ENCODE assay signal across 39 cellular contexts in genomic region chr15:99241752-99242151, GRCh38.
"Had no signal": no experiment of that assay in that cellular context is flagged by ENCODE, and none has a peak within 500 bp of the region (broad histone marks: within the 10 kb centered on the region; RNA-seq: fewer than 3 reads in every experiment).

No MANE protein-coding gene starts in this region.

- H3K9me3 ChIP-seq: ascending aorta, body of pancreas, breast epithelium had no signal

- DNase-seq: activated effector memory CD4-positive, alpha-beta T cell treated with anti-CD3 and anti-CD28 coated beads, Interleukin-2, amount 50 U/mL, for 16 hours; activated effector memory CD4-positive, alpha-beta T cell treated with Interleukin-2 at 50 U/mL for 16 hours; activated gamma-delta T cell; activated gamma-delta T cell treated with Interleukin-2 at 50 U/mL for 16 hours; activated naive CD4-positive, alpha-beta T cell; activated naive CD4-positive, alpha-beta T cell treated with anti-CD3 and anti-CD28 coated beads for 36 hours; activated naive CD4-positive, alpha-beta T cell treated with anti-CD3 and anti-CD28 coated beads, Interleukin-2, amount 10 ng/mL, durations not matched to agents 7 days and 5 days; activated naive CD4-positive, alpha-beta T cell treated with anti-CD3 and anti-CD28 coated beads, Interleukin-2, amount 50 U/mL, for 16 hours; activated naive CD4-positive, alpha-beta T cell treated with Interleukin-2 at 50 U/mL for 16 hours; activated naive CD8-positive, alpha-beta T cell treated with anti-CD3 and anti-CD28 coated beads for 36 hours; activated naive CD8-positive, alpha-beta T cell treated with anti-CD3 and anti-CD28 coated beads, Interleukin-2, amount 10 ng/mL, durations not matched to agents 7 days and 5 days; activated naive CD8-positive, alpha-beta T cell treated with anti-CD3 and anti-CD28 coated beads, Interleukin-2, amount 50 U/mL, for 24 hours; activated T-cell treated with anti-CD3 and anti-CD28 coated beads, Interleukin-2, amount 50 U/mL, for 1 hour; activated T-cell treated with anti-CD3 and anti-CD28 coated beads, Interleukin-2, amount 50 U/mL, for 24 hours; activated T-cell treated with anti-CD3 and anti-CD28 coated beads, Interleukin-2, amount 50 U/mL, for 4 hours; activated T-cell treated with anti-CD3 and anti-CD28 coated beads, Interleukin-2, amount 50 U/mL, for 48 hours; activated T-cell treated with anti-CD3 and anti-CD28 coated beads, Interleukin-2, amount 50 U/mL, for 72 hours; amniotic stem cell; amygdala; anterior cingulate cortex; aorta; body of pancreas; brain microvascular endothelial cell; caudate nucleus; central memory CD4-positive, alpha-beta T cell; cerebellar nuclear complex had no signal

- FAIRE-seq: astrocyte, bronchial epithelial cell had no signal

- H3K36me3 ChIP-seq: breast epithelium had no signal

- H3K27ac ChIP-seq: ascending aorta, body of pancreas, brain microvascular endothelial cell, breast epithelium, cardiac muscle cell had no signal

- H3K27me3 ChIP-seq: ascending aorta, body of pancreas, brain microvascular endothelial cell, breast epithelium, cardiac muscle cell had no signal

- ATAC-seq: activated naive CD4-positive, alpha-beta T cell treated with anti-CD3 and anti-CD28 coated beads, Interleukin-2, amount 50 U/mL, for 72 hours; activated naive CD8-positive, alpha-beta T cell treated with anti-CD3 and anti-CD28 coated beads, Interleukin-2, amount 50 U/mL, for 24 hours; activated T-cell treated with anti-CD3 and anti-CD28 coated beads, Interleukin-2, amount 50 U/mL, for 4 hours; activated T-cell treated with anti-CD3 and anti-CD28 coated beads, Interleukin-2, amount 50 U/mL, for 72 hours; activated T-helper 17 cell treated with anti-CD3 and anti-CD28 coated beads, Interleukin-2, amount 50 U/mL, for 72 hours; body of pancreas had no signal

- H3K27ac Mint-ChIP-seq: activated naive CD4-positive, alpha-beta T cell treated with anti-CD3 and anti-CD28 coated beads for 36 hours; activated naive CD4-positive, alpha-beta T cell treated with anti-CD3 and anti-CD28 coated beads, Interleukin-2, amount 10 ng/mL, durations not matched to agents 7 days and 5 days; activated naive CD4-positive, alpha-beta T cell treated with anti-CD3 and anti-CD28 coated beads, Interleukin-2, amount 50 U/mL, for 24 hours; activated naive CD4-positive, alpha-beta T cell treated with anti-CD3 and anti-CD28 coated beads, Interleukin-2, amount 50 U/mL, for 72 hours; activated naive CD8-positive, alpha-beta T cell; activated naive CD8-positive, alpha-beta T cell treated with anti-CD3 and anti-CD28 coated beads for 36 hours; activated naive CD8-positive, alpha-beta T cell treated with anti-CD3 and anti-CD28 coated beads, Interleukin-2, amount 10 ng/mL, durations not matched to agents 7 days and 5 days; activated naive CD8-positive, alpha-beta T cell treated with anti-CD3 and anti-CD28 coated beads, Interleukin-2, amount 50 U/mL, for 24 hours; activated T-cell treated with anti-CD3 and anti-CD28 coated beads, Interleukin-2, amount 50 U/mL, for 24 hours; activated T-cell treated with anti-CD3 and anti-CD28 coated beads, Interleukin-2, amount 50 U/mL, for 72 hours; activated T-helper 1 cell treated with anti-CD3 and anti-CD28 coated beads, Interleukin-12 subunit alpha, Interleukin-12 subunit beta, Interleukin-2, Interleukin-4 antibody, amounts not matched to agents 30 ng/mL and 10 ng/mL and 1 ng/mL, durations not matched to agents 14 hours and 24 hours and 36 hours; activated T-helper 17 cell treated with anti-CD3 and anti-CD28 coated beads, Interleukin-2, amount 50 U/mL, for 72 hours; activated T-helper 2 cell treated with anti-CD3 and anti-CD28 coated beads, Interferon-gamma antibody, Interleukin-2, Interleukin-4, amounts not matched to agents 10 μg/mL and 5 μg/mL and 100 μg/mL, durations not matched to agents 14 hours and 24 hours and 36 hours had no signal

- H3K36me3 Mint-ChIP-seq: activated naive CD4-positive, alpha-beta T cell treated with anti-CD3 and anti-CD28 coated beads, Interleukin-2, amount 10 ng/mL, durations not matched to agents 7 days and 5 days; activated naive CD4-positive, alpha-beta T cell treated with anti-CD3 and anti-CD28 coated beads, Interleukin-2, amount 50 U/mL, for 24 hours; activated naive CD4-positive, alpha-beta T cell treated with anti-CD3 and anti-CD28 coated beads, Interleukin-2, amount 50 U/mL, for 72 hours; activated naive CD8-positive, alpha-beta T cell; activated naive CD8-positive, alpha-beta T cell treated with anti-CD3 and anti-CD28 coated beads, Interleukin-2, amount 10 ng/mL, durations not matched to agents 7 days and 5 days had no signal

- H3K4me3 Mint-ChIP-seq: activated naive CD4-positive, alpha-beta T cell treated with anti-CD3 and anti-CD28 coated beads for 36 hours; activated naive CD4-positive, alpha-beta T cell treated with anti-CD3 and anti-CD28 coated beads, Interleukin-2, amount 10 ng/mL, durations not matched to agents 7 days and 5 days; activated naive CD4-positive, alpha-beta T cell treated with anti-CD3 and anti-CD28 coated beads, Interleukin-2, amount 50 U/mL, for 24 hours; activated naive CD8-positive, alpha-beta T cell; activated naive CD8-positive, alpha-beta T cell treated with anti-CD3 and anti-CD28 coated beads for 36 hours; activated naive CD8-positive, alpha-beta T cell treated with anti-CD3 and anti-CD28 coated beads, Interleukin-2, amount 10 ng/mL, durations not matched to agents 7 days and 5 days; activated naive CD8-positive, alpha-beta T cell treated with anti-CD3 and anti-CD28 coated beads, Interleukin-2, amount 50 U/mL, for 24 hours; activated T-cell treated with anti-CD3 and anti-CD28 coated beads, Interleukin-2, amount 50 U/mL, for 24 hours; activated T-cell treated with anti-CD3 and anti-CD28 coated beads, Interleukin-2, amount 50 U/mL, for 4 hours; activated T-cell treated with anti-CD3 and anti-CD28 coated beads, Interleukin-2, amount 50 U/mL, for 72 hours; activated T-helper 1 cell treated with anti-CD3 and anti-CD28 coated beads, Interleukin-12 subunit alpha, Interleukin-12 subunit beta, Interleukin-2, Interleukin-4 antibody, amounts not matched to agents 30 ng/mL and 10 ng/mL and 1 ng/mL, durations not matched to agents 14 hours and 24 hours and 36 hours; activated T-helper 17 cell treated with anti-CD3 and anti-CD28 coated beads, Interleukin-2, amount 50 U/mL, for 72 hours; central memory CD8-positive, alpha-beta T cell had no signal

- H3K9me3 Mint-ChIP-seq: activated naive CD4-positive, alpha-beta T cell treated with anti-CD3 and anti-CD28 coated beads for 36 hours; activated naive CD4-positive, alpha-beta T cell treated with anti-CD3 and anti-CD28 coated beads, Interleukin-2, amount 10 ng/mL, durations not matched to agents 7 days and 5 days; activated naive CD4-positive, alpha-beta T cell treated with anti-CD3 and anti-CD28 coated beads, Interleukin-2, amount 50 U/mL, for 24 hours; activated naive CD4-positive, alpha-beta T cell treated with anti-CD3 and anti-CD28 coated beads, Interleukin-2, amount 50 U/mL, for 72 hours; activated naive CD8-positive, alpha-beta T cell treated with anti-CD3 and anti-CD28 coated beads for 36 hours; activated naive CD8-positive, alpha-beta T cell treated with anti-CD3 and anti-CD28 coated beads, Interleukin-2, amount 10 ng/mL, durations not matched to agents 7 days and 5 days; activated naive CD8-positive, alpha-beta T cell treated with anti-CD3 and anti-CD28 coated beads, Interleukin-2, amount 50 U/mL, for 24 hours; activated T-cell treated with anti-CD3 and anti-CD28 coated beads, Interleukin-2, amount 50 U/mL, for 24 hours; activated T-cell treated with anti-CD3 and anti-CD28 coated beads, Interleukin-2, amount 50 U/mL, for 4 hours; activated T-cell treated with anti-CD3 and anti-CD28 coated beads, Interleukin-2, amount 50 U/mL, for 72 hours; activated T-helper 1 cell treated with anti-CD3 and anti-CD28 coated beads, Interleukin-12 subunit alpha, Interleukin-12 subunit beta, Interleukin-2, Interleukin-4 antibody, amounts not matched to agents 30 ng/mL and 10 ng/mL and 1 ng/mL, durations not matched to agents 14 hours and 24 hours and 36 hours; activated T-helper 17 cell treated with anti-CD3 and anti-CD28 coated beads, Interleukin-2, amount 50 U/mL, for 72 hours; activated T-helper 2 cell treated with anti-CD3 and anti-CD28 coated beads, Interferon-gamma antibody, Interleukin-2, Interleukin-4, amounts not matched to agents 10 μg/mL and 5 μg/mL and 100 μg/mL, durations not matched to agents 14 hours and 24 hours and 36 hours; brain; central memory CD8-positive, alpha-beta T cell had no signal

- H3K4me1 Mint-ChIP-seq: activated naive CD4-positive, alpha-beta T cell treated with anti-CD3 and anti-CD28 coated beads, Interleukin-2, amount 10 ng/mL, durations not matched to agents 7 days and 5 days; activated naive CD4-positive, alpha-beta T cell treated with anti-CD3 and anti-CD28 coated beads, Interleukin-2, amount 50 U/mL, for 24 hours; activated T-helper 17 cell treated with anti-CD3 and anti-CD28 coated beads, Interleukin-2, amount 50 U/mL, for 72 hours; central memory CD8-positive, alpha-beta T cell had no signal

- H3K27me3 Mint-ChIP-seq: activated naive CD4-positive, alpha-beta T cell treated with anti-CD3 and anti-CD28 coated beads, Interleukin-2, amount 10 ng/mL, durations not matched to agents 7 days and 5 days; brain had no signal

- H3K4me1 ChIP-seq: body of pancreas, breast epithelium had no signal

- H3K4me3 ChIP-seq: ascending aorta, body of pancreas, breast epithelium, cardiac muscle cell had no signal
